In genomic region chr5:9707766-9708462, GRCh38 we compare ENCODE assay signal across 1 cellular context.
TF ChIP-seq lines count a peak whose summit lies in the region.

No MANE protein-coding gene starts in this region.

TF ChIP-seq in H1, 55 proteins besides CTCF, POLR2A, EP300 and RAD21 (continued from another document):
- TF ChIP-seq ZNF274 (IDR thresholded peaks at IDR 0.05; ENCODE audit: borderline replicate concordance, extremely low read depth, low read length) (no peak), BCL11A (IDR thresholded peaks at IDR 0.05; ENCODE audit: low read depth in 2 of 2, low read length in 2 of 2) (no peak), CEBPB (IDR thresholded peaks at IDR 0.05; ENCODE audit: low read depth, low read length) (no peak), GABPA (IDR thresholded peaks at IDR 0.05; ENCODE audit: borderline replicate concordance, insufficient read depth, low read length) (no peak), RFX5 (IDR thresholded peaks at IDR 0.05; ENCODE audit: borderline replicate concordance, low read depth, low read length) (no peak), JUND (IDR thresholded peaks at IDR 0.05; ENCODE audit: low read length) (no peak), RXRA (IDR thresholded peaks at IDR 0.05; ENCODE audit: insufficient read depth, low read depth, low read length) (no peak), CHD7 (IDR thresholded peaks at IDR 0.05; ENCODE audit: insufficient replicate concordance, low read length) (no peak), CTBP2 (IDR thresholded peaks at IDR 0.05; ENCODE audit: borderline replicate concordance, insufficient read depth, insufficient read length, low read length) (no peak), MAX (IDR thresholded peaks at IDR 0.05) (no peak), CHD1 (IDR thresholded peaks at IDR 0.05; ENCODE audit: low read depth, low read length) (no peak), NANOG (IDR thresholded peaks at IDR 0.05; ENCODE audit: insufficient read depth, low read depth, low read length, poor library complexity, severe bottlenecking) (no peak), KDM4A (IDR thresholded peaks at IDR 0.05; ENCODE audit: low read depth, low read length, severe bottlenecking) (no peak), POLR2AphosphoS5 (IDR thresholded peaks at IDR 0.05; ENCODE audit: low read depth, low read length) (no peak)
